Comparison of ENCODE assay signal across 14 cellular contexts in the genomic region with DNA sequence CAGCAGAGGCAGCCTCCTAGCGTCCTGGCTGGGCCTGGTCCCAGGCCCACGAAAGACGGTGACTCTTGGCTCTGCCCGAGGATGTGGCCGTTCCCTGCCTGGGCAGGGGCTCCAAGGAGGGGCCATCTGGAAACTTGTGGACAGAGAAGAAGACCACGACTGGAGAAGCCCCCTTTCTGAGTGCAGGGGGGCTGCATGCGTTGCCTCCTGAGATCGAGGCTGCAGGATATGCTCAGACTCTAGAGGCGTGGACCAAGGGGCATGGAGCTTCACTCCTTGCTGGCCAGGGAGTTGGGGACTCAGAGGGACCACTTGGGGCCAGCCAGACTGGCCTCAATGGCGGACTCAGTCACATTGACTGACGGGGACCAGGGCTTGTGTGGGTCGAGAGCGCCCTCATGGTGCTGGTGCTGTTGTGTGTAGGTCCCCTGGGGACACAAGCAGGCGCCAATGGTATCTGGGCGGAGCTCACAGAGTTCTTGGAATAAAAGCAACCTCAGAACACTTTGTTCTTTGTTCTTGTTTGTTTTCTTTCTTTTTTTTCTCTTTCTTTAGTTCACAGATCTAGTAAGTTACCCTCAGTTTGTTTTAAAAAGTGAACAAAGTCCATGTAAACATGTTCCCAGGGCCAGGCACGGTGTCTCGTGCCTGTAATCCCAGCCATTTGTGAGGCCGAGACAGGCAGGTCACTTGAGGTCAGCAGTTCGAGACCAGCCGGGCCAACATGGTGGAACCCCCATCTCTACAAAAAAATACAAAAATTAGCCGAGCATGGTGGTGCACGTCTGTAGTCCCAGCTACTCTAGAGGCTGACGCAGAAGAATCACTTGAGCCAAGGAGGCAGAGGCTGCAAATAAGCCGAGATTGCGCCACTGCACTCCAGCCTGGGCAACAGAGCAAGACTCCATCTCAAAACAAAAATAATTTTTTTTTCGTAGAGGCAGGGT. TPM values are rescaled to one million over a fixed set of nuclear protein-coding genes. Genes with fewer than 3 reads are reported as not detected.
DNase-seq lines count a peak whose midpoint lies in the region; ATAC-seq and TF ChIP-seq lines count a peak whose summit lies in the region.
"Had no signal": no experiment of that assay in that cellular context is flagged by ENCODE, and none has a peak within 500 bp of the region (broad histone marks: within the 10 kb centered on the region; RNA-seq: fewer than 3 reads in every experiment).

No MANE protein-coding gene starts in this region.

- DNase-seq in AG20443 (ENCODE audit: low spot score) (peak; percentile 2), SK-MEL-5 (ENCODE audit: low read depth, low spot score) (peak; percentile 54), heart left ventricle (peak in 1 of 5 donors; percentile 28), posterior vena cava (ENCODE audit: low spot score) (peak; percentile 52), foreskin keratinocyte (no peak)
- no peak for DNase-seq in stimulated activated naive CD4-positive, alpha-beta T cell (lab: John Stamatoyannopoulos, UW)
- DNase-seq: activated CD4-positive, alpha-beta memory T cell treated with anti-CD3 and anti-CD28 coated beads, Interleukin-2, amount 10 ng/mL, durations not matched to agents 7 days and 5 days; activated gamma-delta T cell; Karpas-422; NCI-H2171; trophoblast cell had no signal

- intact Hi-C loops in heart left ventricle (cut with DNase I): no loop called here
- intact Hi-C loops in posterior vena cava (cut with DNase I): no loop called here

- no peaks in the 10 kb centered on the region for H3K9me3 ChIP-seq in heart left ventricle

- WGBS in heart left ventricle, 4 donors: 86 to 89% (median 87%) methylated on average over 21 to 26 of the region's 26 CpGs

- peaks cover 0 to 22% (median 0%) of the 10 kb centered on the region in 12 donors for H3K4me1 ChIP-seq in heart left ventricle
- H3K4me1 ChIP-seq in foreskin keratinocyte: no peaks in the 10 kb centered on the region

- TF ChIP-seq POLR2A in heart left ventricle (IDR thresholded peaks at IDR 0.05): no peak

- TF ChIP-seq CTCF in heart left ventricle (IDR thresholded peaks at IDR 0.05): no peak
- no peak for TF ChIP-seq CTCF in foreskin keratinocyte (conservative IDR thresholded peaks at IDR 0.05)

- peak; percentile 40 to 59 (median 42) for ATAC-seq in heart left ventricle
- ATAC-seq in foreskin keratinocyte: no peak
- no peak for ATAC-seq in GM21529 (IDR thresholded peaks at IDR 0.05; ENCODE audit: unreplicated experiment)
- no peak for ATAC-seq in HG03460 (IDR thresholded peaks at IDR 0.05; ENCODE audit: unreplicated experiment)

- H3K36me3 ChIP-seq in heart left ventricle: peaks cover 0 to 49% (median 10%) of the 10 kb centered on the region in 9 donors

- peak overlapping the region in 2 of 12 donors; percentile 0 to 39 for H3K27ac ChIP-seq in heart left ventricle
- no peak overlapping the region for H3K27ac ChIP-seq in foreskin keratinocyte

- in situ Hi-C loops in SK-MEL-5 (cut with HindIII; ENCODE audit: low pct_unique_long_range_greater_than_20kb, low sequenced_read_pairs): no loop called here

- H3K27me3 ChIP-seq in heart left ventricle: no peaks in the 10 kb centered on the region
- H3K27me3 ChIP-seq in foreskin keratinocyte: no peaks in the 10 kb centered on the region

- H3K4me3 ChIP-seq in heart left ventricle: no peak overlapping the region

RNA-seq across cellular contexts. Expression of a gene that starts 10.2 kb away (rescaled TPM):
- 0.45 TPM in 1 of 2 replicates, not detected in the other for total RNA-seq in SK-MEL-5 (2014; rRNA removed; shearing (Covaris generic))
- polyA plus RNA-seq in SK-MEL-5 (2015; cell fraction: cytosol; rRNA removed): 1.2 TPM in 1 of 2 replicates, not detected in the other
- polyA plus RNA-seq in SK-MEL-5 (2015; cell fraction: nucleus; rRNA removed): not detected in 2 replicates
- 100 to 1,000 TPM in 1 of 9 donors, 10 to 100 TPM in 4, 1 to 10 TPM in 4; 2.4 to 117 (median 10.8) TPM for total RNA-seq in heart left ventricle
- 10 to 100 TPM in 1 of 2 donors, 1 to 10 TPM in 1; 9.4 to 13.6 TPM for polyA plus RNA-seq in heart left ventricle
- 10 to 100 TPM; 10.4 to 95.3 TPM for total RNA-seq in posterior vena cava
- total RNA-seq in foreskin keratinocyte: 1.5 and 3.0 TPM in 2 replicates
- 2.3 and 3.7 TPM in 2 replicates for polyA plus RNA-seq in foreskin keratinocyte
- total RNA-seq: OCI-LY7 had no signal

RNA-seq across cellular contexts. Expression of a gene that starts 16.0 kb away (rescaled TPM):
- 5.5 and 6.4 TPM in 2 replicates for total RNA-seq in SK-MEL-5 (2014; rRNA removed; shearing (Covaris generic))
- polyA plus RNA-seq in SK-MEL-5 (2015; cell fraction: cytosol; rRNA removed): 76.4 and 86.6 TPM in 2 replicates
- polyA plus RNA-seq in SK-MEL-5 (2015; cell fraction: nucleus; rRNA removed): 48.9 and 55.4 TPM in 2 replicates
- total RNA-seq in heart left ventricle (100 to 1,000 TPM in 8 of 9 donors, 10 to 100 TPM in 1; 56.4 to 159 (median 141) TPM), posterior vena cava (10 to 100 TPM; 83.1 to 86.9 TPM), foreskin keratinocyte (23.6 and 25.9 TPM in 2 replicates)
- polyA plus RNA-seq in heart left ventricle (100 to 1,000 TPM; 124 to 126 TPM), foreskin keratinocyte (69.1 and 72.3 TPM in 2 replicates)

RNA-seq across cellular contexts. Expression of a gene that starts 31.1 kb away (rescaled TPM):
- total RNA-seq in SK-MEL-5 (2014; rRNA removed; shearing (Covaris generic)): 0.11 and 0.24 TPM in 2 replicates
- polyA plus RNA-seq in SK-MEL-5 (2015; cell fraction: cytosol; rRNA removed): 0.49 and 0.71 TPM in 2 replicates
- 4.7 and 8.2 TPM in 2 replicates for polyA plus RNA-seq in SK-MEL-5 (2015; cell fraction: nucleus; rRNA removed)
- total RNA-seq in heart left ventricle: 10 to 100 TPM; 12.3 to 33.6 (median 15.9) TPM
- polyA plus RNA-seq in heart left ventricle: 10 to 100 TPM; 16.9 to 19.4 TPM
- 10 to 100 TPM; 11.0 to 22.5 TPM for total RNA-seq in posterior vena cava
- 0.34 and 0.35 TPM in 2 replicates for total RNA-seq in foreskin keratinocyte
- 0.41 and 0.48 TPM in 2 replicates for polyA plus RNA-seq in foreskin keratinocyte

RNA-seq across cellular contexts. Expression of a gene that starts 39.0 kb away (rescaled TPM):
- total RNA-seq in SK-MEL-5 (2014; rRNA removed; shearing (Covaris generic)): 16.6 and 17.8 TPM in 2 replicates
- polyA plus RNA-seq in SK-MEL-5 (2015; cell fraction: cytosol; rRNA removed): 25.9 and 41.7 TPM in 2 replicates
- 17.5 and 18.3 TPM in 2 replicates for polyA plus RNA-seq in SK-MEL-5 (2015; cell fraction: nucleus; rRNA removed)
- total RNA-seq in heart left ventricle (100 to 1,000 TPM in 4 of 9 donors, 10 to 100 TPM in 5; 67.2 to 308 (median 93.7) TPM), posterior vena cava (10 to 100 TPM; 50.3 to 57.6 TPM), foreskin keratinocyte (17.0 and 19.0 TPM in 2 replicates)
- polyA plus RNA-seq in heart left ventricle (10 to 100 TPM; 50.7 to 70.3 TPM), foreskin keratinocyte (15.4 and 20.2 TPM in 2 replicates)

RNA-seq across cellular contexts. Expression of a gene that starts 52.8 kb away (rescaled TPM):
- 786 and 875 TPM in 2 replicates for total RNA-seq in SK-MEL-5 (2014; rRNA removed; shearing (Covaris generic))
- polyA plus RNA-seq in SK-MEL-5 (2015; cell fraction: cytosol; rRNA removed): 387 and 688 TPM in 2 replicates
- polyA plus RNA-seq in SK-MEL-5 (2015; cell fraction: nucleus; rRNA removed): 57.4 and 98.7 TPM in 2 replicates
- total RNA-seq in heart left ventricle (1,000 to 10,000 TPM in 6 of 9 donors, 100 to 1,000 TPM in 3; 271 to 1,278 (median 1,186) TPM), posterior vena cava (100 to 1,000 TPM; 798 to 911 TPM), foreskin keratinocyte (761 and 816 TPM in 2 replicates)
- polyA plus RNA-seq in heart left ventricle (100 to 1,000 TPM; 410 to 899 TPM), foreskin keratinocyte (1,688 and 1,858 TPM in 2 replicates)

Comparison
In these comparisons a context has a peak if more than half of its experiments do, and no peak if none do; other contexts are left out.
1. DNase-seq: peak in AG20443 (single experiment), SK-MEL-5 (single experiment) and posterior vena cava (single experiment); none in foreskin keratinocyte (0 of 2) and stimulated activated naive CD4-positive, alpha-beta T cell (0 of 6).
2. ATAC-seq: peak in heart left ventricle (4 of 4); none in foreskin keratinocyte (single experiment), GM21529 (single experiment) and HG03460 (single experiment).